Comparison of ENCODE assay signal across 15 cellular contexts in the genomic region with DNA sequence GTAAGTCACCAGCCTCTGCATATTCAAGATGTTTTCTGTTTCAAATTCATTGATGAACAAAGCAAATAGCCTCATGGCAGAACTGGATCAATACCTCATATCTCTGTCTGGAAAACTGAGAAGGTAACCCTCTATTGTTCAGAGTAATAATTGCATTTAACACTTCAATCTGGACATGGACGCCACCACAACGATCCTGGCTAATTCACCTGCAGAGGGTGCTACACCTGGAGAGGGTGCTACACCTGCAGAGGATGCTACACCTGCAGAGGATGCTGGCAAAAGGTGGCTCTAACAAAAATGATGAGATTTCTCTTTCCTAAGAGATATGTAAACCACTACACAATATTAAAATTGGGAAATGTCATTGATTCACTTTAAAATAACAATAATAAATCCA.
A peak's percentile ranks its signal among the peaks of the same experiment; 100 is the strongest.
DNase-seq lines count a peak whose midpoint lies in the region; ATAC-seq and TF ChIP-seq lines count a peak whose summit lies in the region.
"Had no signal": no experiment of that assay in that cellular context is flagged by ENCODE, and none has a peak within 500 bp of the region (broad histone marks: within the 10 kb centered on the region; RNA-seq: fewer than 3 reads in every experiment).

No MANE protein-coding gene starts in this region.

- intact Hi-C loops in lower lobe of right lung (cut with DNase I) = no loop called here
- intact Hi-C loops in uterus (cut with DNase I; ENCODE audit: low total_unique reads) = no loop called here

- H3K4me3 ChIP-seq in MM.1S (ENCODE audit: low read length) = no peak overlapping the region
- H3K4me3 ChIP-seq in WERI-Rb-1 (ENCODE audit: low read depth, low read length) = no peak overlapping the region
- no peak overlapping the region for H3K4me3 ChIP-seq in lower lobe of right lung
- no peak overlapping the region for H3K4me3 ChIP-seq in uterus

- H3K36me3 ChIP-seq in MM.1S (replicated peaks; ENCODE audit: insufficient read depth, low read length) (no peaks in the 10 kb centered on the region), WERI-Rb-1 (no peaks in the 10 kb centered on the region), lower lobe of right lung (no peaks in the 10 kb centered on the region), uterus (no peaks in the 10 kb centered on the region)

- no peaks in the 10 kb centered on the region for H3K4me1 ChIP-seq in MM.1S (ENCODE audit: low read length)
- H3K4me1 ChIP-seq in lower lobe of right lung = no peaks in the 10 kb centered on the region
- no peaks in the 10 kb centered on the region for H3K4me1 ChIP-seq in uterus

- no peak overlapping the region for H3K9ac ChIP-seq in MM.1S (ENCODE audit: low read length)
- H3K9ac ChIP-seq: KMS-11 had no signal

- no peaks in the 10 kb centered on the region for H3K79me2 ChIP-seq in MM.1S (ENCODE audit: low read length)

- H2AFZ ChIP-seq in MM.1S (ENCODE audit: low read length) = no peak overlapping the region

- TF ChIP-seq POLR2A in uterus (IDR thresholded peaks at IDR 0.05) = no peak

- H3K27me3 ChIP-seq in MM.1S (replicated peaks; ENCODE audit: insufficient read depth, low read length) = no peaks in the 10 kb centered on the region
- no peaks in the 10 kb centered on the region for H3K27me3 ChIP-seq in WERI-Rb-1 (ENCODE audit: insufficient read depth, low read depth, severe bottlenecking)
- no peaks in the 10 kb centered on the region for H3K27me3 ChIP-seq in lower lobe of right lung (ENCODE audit: low read depth)
- no peaks in the 10 kb centered on the region for H3K27me3 ChIP-seq in uterus

- no peaks in the 10 kb centered on the region for H3F3A ChIP-seq in MM.1S (ENCODE audit: insufficient read depth, low read length)

- H3K27ac ChIP-seq in MM.1S (ENCODE audit: low read length) = no peak overlapping the region
- H3K27ac ChIP-seq in WERI-Rb-1 = no peak overlapping the region
- no peak overlapping the region for H3K27ac ChIP-seq in lower lobe of right lung
- no peak overlapping the region for H3K27ac ChIP-seq in uterus
- H3K27ac ChIP-seq: KMS-11 had no signal

- H3K9me3 ChIP-seq in MM.1S (replicated peaks; ENCODE audit: insufficient read depth, low read length) = no peaks in the 10 kb centered on the region
- H3K9me3 ChIP-seq in WERI-Rb-1 (ENCODE audit: severe bottlenecking) = no peaks in the 10 kb centered on the region
- no peaks in the 10 kb centered on the region for H3K9me3 ChIP-seq in lower lobe of right lung
- no peaks in the 10 kb centered on the region for H3K9me3 ChIP-seq in uterus

- peak; percentile 30 for DNase-seq in NCI-H1436 treated with DMSO at 0.1 percent for 48 hours (lab: John Stamatoyannopoulos, UW)
- DNase-seq in NCI-H1436 (lab: John Stamatoyannopoulos, UW) = no peak
- no peak for DNase-seq in MM.1S
- no peak for DNase-seq in WERI-Rb-1
- no peak for DNase-seq in lower lobe of right lung
- no peak for DNase-seq in uterus
- DNase-seq in hepatic stellate cell (ENCODE audit: low spot score) = no peak
- DNase-seq: activated CD4-positive, alpha-beta T cell treated with anti-CD3 and anti-CD28 coated beads for 36 hours; activated naive CD4-positive, alpha-beta T cell treated with anti-CD3 and anti-CD28 coated beads, Interleukin-2, amount 10 ng/mL, durations not matched to agents 7 days and 5 days; CD4-positive, alpha-beta T cell; OCI-M1; stimulated activated CD4-positive, alpha-beta T cell treated with anti-CD3 and anti-CD28 coated beads, Interleukin-15, amount 100 ng/mL, for 24 hours; T-helper 1 cell had no signal

- H3K4me2 ChIP-seq in MM.1S (ENCODE audit: low read depth, low read length) = no peak overlapping the region
- H3K4me2 ChIP-seq: KMS-11 had no signal

- TF ChIP-seq CTCF in MM.1S (IDR thresholded peaks at IDR 0.05; ENCODE audit: low read length) (peak; percentile 27), WERI-Rb-1 (IDR thresholded peaks at IDR 0.05; ENCODE audit: low read depth, low read length) (0 out of 2 replicates have a peak, but pooled peaks have one; percentile 19), lower lobe of right lung (IDR thresholded peaks at IDR 0.05) (peak; percentile 13), uterus (IDR thresholded peaks at IDR 0.05) (no peak)

- H4K20me1 ChIP-seq in MM.1S (ENCODE audit: insufficient read depth, low read length) = no peaks in the 10 kb centered on the region

- no peak for ATAC-seq in lower lobe of right lung
- no peak for ATAC-seq in HG02885 (IDR thresholded peaks at IDR 0.05; ENCODE audit: poor library complexity, unreplicated experiment)
- ATAC-seq: activated CD4-positive, alpha-beta T cell treated with anti-CD3 and anti-CD28 coated beads for 36 hours had no signal

- no peaks in the 10 kb centered on the region for H3K9me2 ChIP-seq in MM.1S (replicated peaks; ENCODE audit: insufficient read depth, low read length)

Comparison
In these comparisons a context has a peak if more than half of its experiments do, and no peak if none do; other contexts are left out.
1. CTCF ChIP-seq: peak in MM.1S (single experiment), WERI-Rb-1 (single experiment) and lower lobe of right lung (single experiment); none in uterus (0 of 4).